ENCODE assay signal across 15 cellular contexts in the genomic region with DNA sequence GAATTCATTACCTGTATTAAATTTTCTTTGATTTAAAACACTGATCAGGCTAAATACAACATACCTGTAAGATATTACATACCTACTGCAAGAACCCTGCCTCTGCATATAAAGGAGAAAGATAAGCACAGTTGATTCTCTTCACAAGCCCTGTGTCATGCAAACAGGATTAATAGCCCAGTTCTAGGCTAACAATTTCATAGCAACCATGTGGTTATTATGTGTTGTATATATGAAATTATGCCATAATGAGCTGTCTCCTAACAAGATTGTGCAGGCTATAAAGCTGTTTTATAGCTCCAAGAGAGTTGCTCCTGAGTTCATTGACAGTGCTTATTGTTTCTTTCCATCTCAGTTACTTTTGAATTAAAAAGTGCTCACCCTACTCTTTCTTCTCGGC.
DNase-seq lines count a peak whose midpoint lies in the region; ATAC-seq and TF ChIP-seq lines count a peak whose summit lies in the region.
"Had no signal": no experiment of that assay in that cellular context is flagged by ENCODE, and none has a peak within 500 bp of the region (broad histone marks: within the 10 kb centered on the region; RNA-seq: fewer than 3 reads in every experiment).

No MANE protein-coding gene starts in this region.

- no peaks in the 10 kb centered on the region for H3K36me3 ChIP-seq in mammary epithelial cell (ENCODE audit: insufficient read depth, low read length)
- H3K36me3 ChIP-seq: BLaER1 had no signal

- no peak overlapping the region for H3K9ac ChIP-seq in mammary epithelial cell (ENCODE audit: insufficient read depth, low read length)
- H3K9ac ChIP-seq: BLaER1 had no signal

- no peaks in the 10 kb centered on the region for H3K4me1 ChIP-seq in foreskin keratinocyte
- H3K4me1 ChIP-seq in mammary epithelial cell (ENCODE audit: insufficient read depth, low read length), result no peaks in the 10 kb centered on the region
- H3K4me1 ChIP-seq: BLaER1 had no signal

- dilution Hi-C loops in mammary epithelial cell (cut with HindIII; ENCODE audit: low sequenced_read_pairs), result no loop called here

- H4K20me1 ChIP-seq in mammary epithelial cell (ENCODE audit: insufficient read depth, low read length), result no peaks in the 10 kb centered on the region
- H4K20me1 ChIP-seq: BLaER1 had no signal

- peak in 2 of 3 experiments; percentile 6 to 41 for DNase-seq in NCI-H1417 (lab: John Stamatoyannopoulos, UW)
- DNase-seq in NCI-H1417 treated with DMSO at 0.1 percent for 48 hours (lab: John Stamatoyannopoulos, UW), result no peak
- peak; percentile 35 for DNase-seq in NCI-H226
- DNase-seq in foreskin keratinocyte, result peak in 1 of 2 donors; percentile 26
- no peak for DNase-seq in mammary epithelial cell
- DNase-seq in NAMALWA (ENCODE audit: low spot score), result no peak
- DNase-seq in activated CD4-positive, CD25-positive, alpha-beta regulatory T cell treated with anti-CD3 and anti-CD28 coated beads, Interleukin-2, amount 50 U/mL, for 72 hours, result no peak
- DNase-seq: 8988T; Calu3; CD4-positive, alpha-beta memory T cell; DMS79 treated with DMSO at 0.1 percent for 48 hours; H9 had no signal

- no peak overlapping the region for H3K4me2 ChIP-seq in mammary epithelial cell (ENCODE audit: insufficient read depth, low read depth, low read length)
- H3K4me2 ChIP-seq: BLaER1 had no signal

- CTCF ChIA-PET in mammary epithelial cell (lab: Charles Lee; ENCODE audit: low non-redundant PET), result interaction anchor here (0.6 kb wide), 1 partner anchor 246 kb away, joined by 3 read pairs; no protein-coding TSS in a partner anchor

- no peaks in the 10 kb centered on the region for H3K27me3 ChIP-seq in foreskin keratinocyte
- H3K27me3 ChIP-seq in mammary epithelial cell (ENCODE audit: insufficient read depth, low read length), result no peaks in the 10 kb centered on the region
- H3K27me3 ChIP-seq: BLaER1 had no signal

- intact Hi-C loops in mammary epithelial cell (cut with micrococcal nuclease), result no loop called here

- H3K27ac ChIP-seq in foreskin keratinocyte (no peak overlapping the region), mammary epithelial cell (ENCODE audit: insufficient read depth, low read depth, low read length) (no peak overlapping the region)
- H3K27ac ChIP-seq: BLaER1, HL-60 had no signal

- no peaks in the 10 kb centered on the region for H3K9me3 ChIP-seq in mammary epithelial cell (replicated peaks; ENCODE audit: insufficient read depth, low read length)
- H3K9me3 ChIP-seq: BLaER1 had no signal

- whole genome bisulfite sequencing in mammary epithelial cell (ENCODE audit: low coverage, missing lambda C conversion rate), result 71% methylated on average over 1 of the region's 1 CpG

- H3K4me3 ChIP-seq in mammary epithelial cell (replicated peaks in 1 of 3; ENCODE audit: insufficient read depth in 1 of 3, low read depth in 2 of 3, low read length in 3 of 3), result no peak overlapping the region
- H3K4me3 ChIP-seq: BLaER1, GM12878 had no signal

- no peak overlapping the region for H2AFZ ChIP-seq in mammary epithelial cell (ENCODE audit: low read depth, low read length)

- peak; percentile 61 for ATAC-seq in foreskin keratinocyte
- ATAC-seq: GM12878 had no signal

- H3K79me2 ChIP-seq in mammary epithelial cell (ENCODE audit: insufficient read depth, low read length), result no peaks in the 10 kb centered on the region

- in situ Hi-C loops in mammary epithelial cell (cut with MboI; ENCODE audit: low sequenced_read_pairs in 2 of 2), result no loop called here

- TF ChIP-seq CTCF in foreskin keratinocyte (conservative IDR thresholded peaks at IDR 0.05), result no peak
- no peak for TF ChIP-seq CTCF in mammary epithelial cell (conservative IDR thresholded peaks at IDR 0.05 in 1 of 2, IDR thresholded peaks at IDR 0.05 in 1 of 2; ENCODE audit: extremely low read depth in 1 of 2, insufficient read depth in 1 of 2, low read depth in 1 of 2, low read length in 2 of 2)

- BruUV-seq in mammary epithelial cell (replicated peaks; lab: Mats Ljungman, UMichigan), result no TSS peak

Comparison
In these comparisons a context has a peak if more than half of its experiments do, and no peak if none do; other contexts are left out.
1. DNase-seq: peak in NCI-H1417 (2 of 3) and NCI-H226 (single experiment); none in NCI-H1417 treated with DMSO at 0.1 percent for 48 hours (single experiment), mammary epithelial cell (single experiment), NAMALWA (single experiment) and activated CD4-positive, CD25-positive, alpha-beta regulatory T cell treated with anti-CD3 and anti-CD28 coated beads, Interleukin-2, amount 50 U/mL, for 72 hours (single experiment).